13 cellular contexts compared by ENCODE assay signal in genomic region chr5:1540166-1540565, GRCh38. TPM values are rescaled to one million over a fixed set of nuclear protein-coding genes. Genes with fewer than 3 reads are reported as not detected.
DNase-seq lines count a peak whose midpoint lies in the region; ATAC-seq and TF ChIP-seq lines count a peak whose summit lies in the region.
"Had no signal": no experiment of that assay in that cellular context is flagged by ENCODE, and none has a peak within 500 bp of the region (broad histone marks: within the 10 kb centered on the region; RNA-seq: fewer than 3 reads in every experiment).

No MANE protein-coding gene starts in this region.

- H3K36me3 ChIP-seq in mesenchymal stem cell (ENCODE audit: control insufficient read depth in 1 of 2, insufficient read depth in 2 of 2, low read depth in 1 of 2, low read length in 2 of 2) (no peaks in the 10 kb centered on the region), transverse colon (no peaks in the 10 kb centered on the region)
- H3K36me3 ChIP-seq: pancreas had no signal

- no peaks in the 10 kb centered on the region for H3K79me1 ChIP-seq in mesenchymal stem cell (replicated peaks; ENCODE audit: low read length, poor library complexity, severe bottlenecking)

- peak overlapping the region; percentile 33 for H3K27ac ChIP-seq in CD4-positive, alpha-beta T cell (ENCODE audit: low read depth, low read length)
- no peak overlapping the region for H3K27ac ChIP-seq in mesenchymal stem cell (ENCODE audit: low read length, poor library complexity, severe bottlenecking)
- H3K27ac ChIP-seq in transverse colon = no peak overlapping the region
- H3K27ac ChIP-seq: pancreas had no signal

- H2AFZ ChIP-seq in mesenchymal stem cell (ENCODE audit: low read depth, low read length) = no peak overlapping the region

- TF ChIP-seq EP300 in transverse colon (IDR thresholded peaks at IDR 0.05; ENCODE audit: low read depth) = no peak

- H3K4me1 ChIP-seq in mesenchymal stem cell (ENCODE audit: control insufficient read depth, insufficient read depth, low read depth, low read length) (peaks cover 7% of the 10 kb centered on the region), transverse colon (peaks cover 0 to 27% (median 4%) of the 10 kb centered on the region in 4 donors)

- H3K14ac ChIP-seq in mesenchymal stem cell (ENCODE audit: low read length in 2 of 2) = no peak overlapping the region

- no peaks in the 10 kb centered on the region for H3K27me3 ChIP-seq in CD4-positive, alpha-beta T cell (ENCODE audit: control insufficient read depth, insufficient read depth, low read length)
- H3K27me3 ChIP-seq in mesenchymal stem cell (ENCODE audit: control insufficient read depth in 1 of 2, insufficient read depth in 1 of 2, low read length in 2 of 2) (no peaks in the 10 kb centered on the region), transverse colon (no peaks in the 10 kb centered on the region)
- H3K27me3 ChIP-seq: pancreas had no signal

- peak overlapping the region; percentile 0 for H4K91ac ChIP-seq in mesenchymal stem cell (ENCODE audit: low read length)

- no peak overlapping the region for H2AK5ac ChIP-seq in mesenchymal stem cell (ENCODE audit: low read length, severe bottlenecking)

- H3K4me3 ChIP-seq in mesenchymal stem cell (ENCODE audit: insufficient read depth in 1 of 2, low read depth in 1 of 2, low read length in 2 of 2) = no peak overlapping the region
- no peak overlapping the region for H3K4me3 ChIP-seq in transverse colon
- H3K4me3 ChIP-seq: pancreas had no signal

- H2BK5ac ChIP-seq in mesenchymal stem cell (ENCODE audit: low read depth, low read length, poor library complexity, severe bottlenecking) = no peak overlapping the region

- TF ChIP-seq CTCF in CD4-positive, alpha-beta T cell (IDR thresholded peaks at IDR 0.05) = no peak
- TF ChIP-seq CTCF in GM10248 (IDR thresholded peaks at IDR 0.05; ENCODE audit: control extremely low read depth, extremely low read depth, low read depth, missing control alignments) = peak; percentile 34
- TF ChIP-seq CTCF in activated B cell treated with CpG ODN at 0.5 μM for 24 hours (IDR thresholded peaks at IDR 0.05) = no peak
- TF ChIP-seq CTCF in transverse colon (IDR thresholded peaks at IDR 0.05) = no peak
- no peak for TF ChIP-seq CTCF in mesothelial cell of epicardium (IDR thresholded peaks at IDR 0.05; ENCODE audit: unreplicated experiment)

- H3K4ac ChIP-seq in mesenchymal stem cell (ENCODE audit: low read depth in 1 of 2, low read length in 2 of 2) = no peak overlapping the region

- H2BK120ac ChIP-seq in mesenchymal stem cell (ENCODE audit: low read depth, low read length) = no peak overlapping the region

- H4K8ac ChIP-seq in mesenchymal stem cell (ENCODE audit: low read length) = no peak overlapping the region

- intact Hi-C loops in CD4-positive, alpha-beta T cell (cut with DNase I, micrococcal nuclease) = no loop called here
- intact Hi-C loops in activated B cell treated with CpG ODN at 0.5 μM for 24 hours (cut with micrococcal nuclease) (loop anchor here (1.0 kb wide), 2 partner anchors 61 to 160 kb away; no protein-coding TSS in a partner anchor), transverse colon (cut with DNase I; ENCODE audit: low total_unique reads) (no loop called here)

- CTCF ChIA-PET in CD4-positive, alpha-beta T cell (lab: Charles Lee) = no interaction called here
- CTCF ChIA-PET in GM10248 (lab: Yijun Ruan, JAX) = interaction anchor here (1.5 kb wide), 1 partner anchor 60 kb away, joined by 7 read pairs; no protein-coding TSS in a partner anchor
- CTCF ChIA-PET in activated B cell treated with CpG ODN at 0.5 μM for 24 hours (lab: Charles Lee) = interaction anchor here (1.5 kb wide), 1 partner anchor 60 kb away, joined by 3 read pairs; no protein-coding TSS in a partner anchor

- TF ChIP-seq POLR2A in transverse colon (IDR thresholded peaks at IDR 0.05) = no peak

- DNase-seq in CD4-positive, alpha-beta T cell = peak in 1 of 10 experiments; percentile 32
- DNase-seq in GM10248 (ENCODE audit: extremely low spot score) (no peak), activated B cell treated with CpG ODN at 0.5 μM for 24 hours (peak; percentile 14), mesenchymal stem cell (no peak), transverse colon (no peak), NCI-H1092 treated with DMSO at 0.1 percent for 48 hours (lab: John Stamatoyannopoulos, UW) (no peak), mesothelial cell of epicardium (ENCODE audit: low spot score in 2 of 2, unreplicated experiment in 2 of 2) (no peak)
- no peak for DNase-seq in stimulated activated naive CD8-positive, alpha-beta T cell treated with anti-CD3 and anti-CD28 coated beads, Interleukin-15, amount 100 ng/mL, for 72 hours
- DNase-seq: activated naive CD4-positive, alpha-beta T cell treated with Interleukin-2 at 50 U/mL for 16 hours; NCI-H187; NCI-H524 treated with DMSO at 0.1 percent for 48 hours; stimulated activated naive CD8-positive, alpha-beta T cell treated with anti-CD3 and anti-CD28 coated beads, Interleukin-15, Interleukin-2, amounts not matched to agents 100 U/mL and 50 U/mL, for 24 hours had no signal

- no peaks in the 10 kb centered on the region for H3K27me3 Mint-ChIP-seq in CD4-positive, alpha-beta T cell
- H3K27me3 Mint-ChIP-seq in activated B cell treated with CpG ODN at 0.5 μM for 24 hours (no peaks in the 10 kb centered on the region), mesothelial cell of epicardium (ENCODE audit: low read depth) (peaks cover 14% of the 10 kb centered on the region)
- H3K27me3 Mint-ChIP-seq in stimulated activated naive CD8-positive, alpha-beta T cell treated with anti-CD3 and anti-CD28 coated beads, Interleukin-15, amount 100 ng/mL, for 72 hours = no peaks in the 10 kb centered on the region

- no peak overlapping the region for H2BK12ac ChIP-seq in mesenchymal stem cell (ENCODE audit: low read length in 2 of 2)

- H3K4me2 ChIP-seq in mesenchymal stem cell (ENCODE audit: low read length, poor library complexity, severe bottlenecking) = no peak overlapping the region

- H3K9me3 Mint-ChIP-seq in CD4-positive, alpha-beta T cell = no peaks in the 10 kb centered on the region
- H3K9me3 Mint-ChIP-seq in activated B cell treated with CpG ODN at 0.5 μM for 24 hours (no peaks in the 10 kb centered on the region), mesothelial cell of epicardium (no peaks in the 10 kb centered on the region)
- H3K9me3 Mint-ChIP-seq in stimulated activated naive CD8-positive, alpha-beta T cell treated with anti-CD3 and anti-CD28 coated beads, Interleukin-15, amount 100 ng/mL, for 72 hours = no peaks in the 10 kb centered on the region

- 98% methylated on average over 3 of the region's 3 CpGs for WGBS in mesenchymal stem cell
- 100% methylated on average over 3 of the region's 3 CpGs; no CpG with 5 or more reads in 1 of the 2 donors for WGBS in transverse colon (ENCODE audit: low coverage in 1 of 2), 2 donors

- no peak overlapping the region for H2BK15ac ChIP-seq in mesenchymal stem cell (ENCODE audit: low read depth, poor library complexity, severe bottlenecking)

- peaks cover 19% of the 10 kb centered on the region for H3K4me1 Mint-ChIP-seq in CD4-positive, alpha-beta T cell (ENCODE audit: low read depth)
- H3K4me1 Mint-ChIP-seq in activated B cell treated with CpG ODN at 0.5 μM for 24 hours (peaks cover 32% of the 10 kb centered on the region), mesothelial cell of epicardium (peaks cover 3% of the 10 kb centered on the region)
- peaks cover 25% of the 10 kb centered on the region for H3K4me1 Mint-ChIP-seq in stimulated activated naive CD8-positive, alpha-beta T cell treated with anti-CD3 and anti-CD28 coated beads, Interleukin-15, amount 100 ng/mL, for 72 hours

- in situ Hi-C loops in transverse colon (cut with MboI; ENCODE audit: low pct_ligation_motif_present in 1 of 4, low pct_unique_long_range_greater_than_20kb in 1 of 4, low sequenced_read_pairs in 3 of 4) = no loop called here

- no peak overlapping the region for H3K9ac ChIP-seq in mesenchymal stem cell (ENCODE audit: low read length)

- H3K36me3 Mint-ChIP-seq in CD4-positive, alpha-beta T cell (ENCODE audit: low read depth) = no peaks in the 10 kb centered on the region
- no peaks in the 10 kb centered on the region for H3K36me3 Mint-ChIP-seq in activated B cell treated with CpG ODN at 0.5 μM for 24 hours (ENCODE audit: low read depth)
- H3K36me3 Mint-ChIP-seq in mesothelial cell of epicardium = no peaks in the 10 kb centered on the region

- no peak overlapping the region for H3K23ac ChIP-seq in mesenchymal stem cell (ENCODE audit: low read length in 2 of 2)

- no peak overlapping the region for H3K18ac ChIP-seq in mesenchymal stem cell (ENCODE audit: low read depth in 1 of 2, low read length in 2 of 2)

- H3K4me3 Mint-ChIP-seq in CD4-positive, alpha-beta T cell = no peak overlapping the region
- H3K4me3 Mint-ChIP-seq in activated B cell treated with CpG ODN at 0.5 μM for 24 hours = no peak overlapping the region
- H3K4me3 Mint-ChIP-seq in stimulated activated naive CD8-positive, alpha-beta T cell treated with anti-CD3 and anti-CD28 coated beads, Interleukin-15, amount 100 ng/mL, for 72 hours = no peak overlapping the region
- H3K4me3 Mint-ChIP-seq in mesothelial cell of epicardium = no peak overlapping the region

- peak overlapping the region; percentile 49 for H3K27ac Mint-ChIP-seq in CD4-positive, alpha-beta T cell
- H3K27ac Mint-ChIP-seq in activated B cell treated with CpG ODN at 0.5 μM for 24 hours (peak overlapping the region; percentile 31), mesothelial cell of epicardium (no peak overlapping the region)
- H3K27ac Mint-ChIP-seq in stimulated activated naive CD8-positive, alpha-beta T cell treated with anti-CD3 and anti-CD28 coated beads, Interleukin-15, amount 100 ng/mL, for 72 hours = peak overlapping the region in 1 of 2 donors; percentile 13

- no peak for ATAC-seq in CD4-positive, alpha-beta T cell (ENCODE audit: poor library complexity)
- no peak for ATAC-seq in activated B cell treated with CpG ODN at 0.5 μM for 24 hours (ENCODE audit: low read depth)
- no peak for ATAC-seq in stimulated activated naive CD8-positive, alpha-beta T cell treated with anti-CD3 and anti-CD28 coated beads, Interleukin-15, amount 100 ng/mL, for 72 hours
- ATAC-seq: pancreas; stimulated activated naive CD8-positive, alpha-beta T cell treated with anti-CD3 and anti-CD28 coated beads, Interleukin-15, Interleukin-2, amounts not matched to agents 100 U/mL and 50 U/mL, for 24 hours had no signal

- no peaks in the 10 kb centered on the region for H3K9me3 ChIP-seq in CD4-positive, alpha-beta T cell (ENCODE audit: control insufficient read depth, low read length)
- H3K9me3 ChIP-seq in mesenchymal stem cell (ENCODE audit: control insufficient read depth, low read length) (no peaks in the 10 kb centered on the region), transverse colon (no peaks in the 10 kb centered on the region)
- H3K9me3 ChIP-seq: pancreas had no signal

- POLR2A ChIA-PET in CD4-positive, alpha-beta T cell (lab: Charles Lee) = no interaction called here
- POLR2A ChIA-PET in GM10248 (lab: Yijun Ruan, JAX) (no interaction called here), activated B cell treated with CpG ODN at 0.5 μM for 24 hours (lab: Charles Lee) (no interaction called here)

RNA-seq across cellular contexts. Expression of gene LPCAT1, which starts 16.4 kb away (rescaled TPM):
- total RNA-seq in CD4-positive, alpha-beta T cell = 10 to 100 TPM; 20.4 to 21.2 TPM
- 246 and 269 TPM in 2 replicates for total RNA-seq in activated B cell treated with CpG ODN at 0.5 μM for 24 hours
- 32.9 TPM for polyA plus RNA-seq in mesenchymal stem cell (2013, experiment 1 of 2)
- polyA plus RNA-seq in mesenchymal stem cell (2013, experiment 2 of 2) = 33.5 TPM
- total RNA-seq in transverse colon = 10 to 100 TPM in 3 of 4 donors, 1 to 10 TPM in 1; 10.0 to 50.5 (median 21.0) TPM
- total RNA-seq in mesothelial cell of epicardium = 73.9 to 76.8 TPM (median 74.8 TPM) in 3 replicates
